In genomic region chr7:22728416-22729029, GRCh38 we compare ENCODE assay signal across 8 cellular contexts. TPM values are rescaled to one million over a fixed set of nuclear protein-coding genes. Genes with fewer than 3 reads are reported as not detected.
DNase-seq lines count a peak whose midpoint lies in the region; ATAC-seq and TF ChIP-seq lines count a peak whose summit lies in the region.

No MANE protein-coding gene starts in this region.

- H2AK5ac ChIP-seq in mesenchymal stem cell (ENCODE audit: low read length, severe bottlenecking), result no peak overlapping the region

- H2BK5ac ChIP-seq in mesenchymal stem cell (ENCODE audit: low read depth, low read length, poor library complexity, severe bottlenecking), result no peak overlapping the region

- no CpG with 5 or more reads among the region's 1 CpG for WGBS in mesenchymal stem cell

- ATAC-seq in T-helper 17 cell (no peak), HG03571 (IDR thresholded peaks at IDR 0.05; ENCODE audit: unreplicated experiment) (no peak)

- in situ Hi-C loops in astrocyte of the cerebellum (cut with HindIII; ENCODE audit: low sequenced_read_pairs), result no loop called here

- no peaks in the 10 kb centered on the region for H3K36me3 Mint-ChIP-seq in T-helper 17 cell (ENCODE audit: low read depth)

- H3K9me3 ChIP-seq in mesenchymal stem cell (ENCODE audit: control insufficient read depth, low read length), result no peaks in the 10 kb centered on the region
- H3K9me3 ChIP-seq in T-helper 17 cell (ENCODE audit: control insufficient read depth, low read length, poor library complexity, severe bottlenecking), result no peaks in the 10 kb centered on the region

- H3K9ac ChIP-seq in mesenchymal stem cell (ENCODE audit: low read length), result peak overlapping the region; percentile 91

- H2BK120ac ChIP-seq in mesenchymal stem cell (ENCODE audit: low read depth, low read length), result no peak overlapping the region

- no peak overlapping the region for H2BK15ac ChIP-seq in mesenchymal stem cell (ENCODE audit: low read depth, poor library complexity, severe bottlenecking)

- H3K27me3 ChIP-seq in mesenchymal stem cell (ENCODE audit: control insufficient read depth in 1 of 2, insufficient read depth in 1 of 2, low read length in 2 of 2), result no peaks in the 10 kb centered on the region

- H3K4me3 ChIP-seq in astrocyte of the cerebellum (ENCODE audit: low read depth, low read length) (no peak overlapping the region), mesenchymal stem cell (ENCODE audit: insufficient read depth in 1 of 2, low read depth in 1 of 2, low read length in 2 of 2) (peak overlapping the region in 1 of 2 experiments; percentile 80)

- H3K4me3 Mint-ChIP-seq in T-helper 17 cell, result no peak overlapping the region

- TF ChIP-seq CTCF in astrocyte of the cerebellum (IDR thresholded peaks at IDR 0.05; ENCODE audit: low read depth, low read length, missing control alignments), result peak; percentile 55

- H3K27me3 Mint-ChIP-seq in T-helper 17 cell, result peaks cover 25% of the 10 kb centered on the region

- H3K14ac ChIP-seq in mesenchymal stem cell (ENCODE audit: low read length in 2 of 2), result no peak overlapping the region

- H3K79me1 ChIP-seq in mesenchymal stem cell (replicated peaks; ENCODE audit: low read length, poor library complexity, severe bottlenecking), result peaks cover 9% of the 10 kb centered on the region

- no peak overlapping the region for H3K23ac ChIP-seq in mesenchymal stem cell (ENCODE audit: low read length in 2 of 2)

- DNase-seq in NCI-H2107 treated with DMSO at 0.1 percent for 48 hours (lab: John Stamatoyannopoulos, UW; ENCODE audit: unreplicated experiment) (peak; percentile 37), NCI-H2107 (lab: John Stamatoyannopoulos, UW) (no peak), LHCN-M2 (ENCODE audit: low read depth) (peak; percentile 83), astrocyte of the cerebellum (ENCODE audit: low read depth) (peak; percentile 41), mesenchymal stem cell (peak; percentile 68), T-helper 17 cell (no peak)
- DNase-seq in stimulated activated CD4-positive, alpha-beta T cell treated with anti-CD3 and anti-CD28 coated beads, Interleukin-2, amount 100 ng/mL, for 48 hours, result no peak

- peak overlapping the region in 1 of 2 experiments; percentile 18 for H3K18ac ChIP-seq in mesenchymal stem cell (ENCODE audit: low read depth in 1 of 2, low read length in 2 of 2)

- no peak overlapping the region for H2BK12ac ChIP-seq in mesenchymal stem cell (ENCODE audit: low read length in 2 of 2)

- peak overlapping the region; percentile 52 for H3K4me2 ChIP-seq in mesenchymal stem cell (ENCODE audit: low read length, poor library complexity, severe bottlenecking)

- H3K4me1 ChIP-seq in mesenchymal stem cell (ENCODE audit: control insufficient read depth, insufficient read depth, low read depth, low read length), result peaks cover 20% of the 10 kb centered on the region

- H3K36me3 ChIP-seq in mesenchymal stem cell (ENCODE audit: control insufficient read depth in 1 of 2, insufficient read depth in 2 of 2, low read depth in 1 of 2, low read length in 2 of 2), result peaks cover 0 to 24% of the 10 kb centered on the region in 2 experiments

- H3K4me1 Mint-ChIP-seq in T-helper 17 cell, result peaks cover 11% of the 10 kb centered on the region

- H3K27ac Mint-ChIP-seq in T-helper 17 cell, result no peak overlapping the region

- no peak overlapping the region for H2AFZ ChIP-seq in mesenchymal stem cell (ENCODE audit: low read depth, low read length)

- peak overlapping the region in 1 of 2 experiments; percentile 56 for H3K4ac ChIP-seq in mesenchymal stem cell (ENCODE audit: low read depth in 1 of 2, low read length in 2 of 2)

- H3K27ac ChIP-seq in mesenchymal stem cell (ENCODE audit: low read length, poor library complexity, severe bottlenecking), result peak overlapping the region; percentile 99

- no peak overlapping the region for H4K91ac ChIP-seq in mesenchymal stem cell (ENCODE audit: low read length)

- no peak overlapping the region for H4K8ac ChIP-seq in mesenchymal stem cell (ENCODE audit: low read length)

RNA-seq across cellular contexts. Expression of gene IL6, which starts 1.5 kb away (rescaled TPM):
- total RNA-seq in LHCN-M2 (2014; rRNA removed) (1.7 TPM in 1 of 2 replicates, not detected in the other), T-helper 17 cell (1 to 10 TPM in 1 of 2 donors, under 1 TPM in 1; 0.57 to 1.5 TPM)
- polyA plus RNA-seq in LHCN-M2 (2012), result 1.9 TPM
- polyA plus RNA-seq in mesenchymal stem cell (2013, experiment 1 of 2), result 123 TPM
- 124 TPM for polyA plus RNA-seq in mesenchymal stem cell (2013, experiment 2 of 2)

Comparison
In these comparisons a context has a peak if more than half of its experiments do, and no peak if none do; other contexts are left out.
1. DNase-seq: peak in NCI-H2107 treated with DMSO at 0.1 percent for 48 hours (single experiment), LHCN-M2 (single experiment), astrocyte of the cerebellum (single experiment) and mesenchymal stem cell (single experiment); none in NCI-H2107 (single experiment), T-helper 17 cell (0 of 3) and stimulated activated CD4-positive, alpha-beta T cell treated with anti-CD3 and anti-CD28 coated beads, Interleukin-2, amount 100 ng/mL, for 48 hours (0 of 2).